Comparison of ENCODE assay signal across 23 cellular contexts in genomic region chr5:111478898-111479297, GRCh38. TPM values are rescaled to one million over a fixed set of nuclear protein-coding genes. Genes with fewer than 3 reads are reported as not detected.
A peak's percentile ranks its signal among the peaks of the same experiment; 100 is the strongest.
DNase-seq lines count a peak whose midpoint lies in the region; ATAC-seq and TF ChIP-seq lines count a peak whose summit lies in the region.
"Had no signal": no experiment of that assay in that cellular context is flagged by ENCODE, and none has a peak within 500 bp of the region (broad histone marks: within the 10 kb centered on the region; RNA-seq: fewer than 3 reads in every experiment).

No MANE protein-coding gene starts in this region.

- no peaks in the 10 kb centered on the region for H3K9me3 ChIP-seq in HEK293 (ENCODE audit: control insufficient read depth, insufficient read depth, low read depth, low read length)
- H3K9me3 ChIP-seq: BE2C, BLaER1 had no signal

- H3K4me1 ChIP-seq in HEK293 (ENCODE audit: control insufficient read depth, insufficient read depth, low read length): no peaks in the 10 kb centered on the region
- H3K4me1 ChIP-seq: BLaER1 had no signal

- H3K4me3 ChIP-seq in HEK293 (ENCODE audit: low read depth, low read length): no peak overlapping the region
- H3K4me3 ChIP-seq: BLaER1, GM12878 had no signal

- H3K27ac ChIP-seq in HEK293 (ENCODE audit: extremely low read depth, low read depth, low read length): no peak overlapping the region
- H3K27ac ChIP-seq: BLaER1 had no signal

- H3K4me3 Mint-ChIP-seq in activated naive CD4-positive, alpha-beta T cell treated with anti-CD3 and anti-CD28 coated beads, Interleukin-2, amount 50 U/mL, for 24 hours: no peak overlapping the region
- H3K4me3 Mint-ChIP-seq in stimulated activated naive CD8-positive, alpha-beta T cell treated with anti-CD3 and anti-CD28 coated beads, Interleukin-15, Interleukin-2, amounts not matched to agents 100 ng/mL and 50 ng/mL, for 24 hours: no peak overlapping the region
- H3K4me3 Mint-ChIP-seq: CD14-positive monocyte; CD4-positive, alpha-beta memory T cell; CD4-positive, CD25-positive, alpha-beta regulatory T cell; CD8-positive, alpha-beta memory T cell had no signal

- no peaks in the 10 kb centered on the region; a peak in 1 of 3 replicates for H3K36me3 ChIP-seq in HEK293 (ENCODE audit: control insufficient read depth in 2 of 2, insufficient read depth in 1 of 2, low read length in 2 of 2)
- H3K36me3 ChIP-seq: BLaER1 had no signal

- H3K27me3 Mint-ChIP-seq in activated naive CD4-positive, alpha-beta T cell treated with anti-CD3 and anti-CD28 coated beads, Interleukin-2, amount 50 U/mL, for 24 hours: no peaks in the 10 kb centered on the region
- no peaks in the 10 kb centered on the region for H3K27me3 Mint-ChIP-seq in stimulated activated naive CD8-positive, alpha-beta T cell treated with anti-CD3 and anti-CD28 coated beads, Interleukin-15, Interleukin-2, amounts not matched to agents 100 ng/mL and 50 ng/mL, for 24 hours
- H3K27me3 Mint-ChIP-seq: CD4-positive, alpha-beta memory T cell; CD4-positive, CD25-positive, alpha-beta regulatory T cell; CD8-positive, alpha-beta memory T cell had no signal

- H3K27ac Mint-ChIP-seq in activated naive CD4-positive, alpha-beta T cell treated with anti-CD3 and anti-CD28 coated beads, Interleukin-2, amount 50 U/mL, for 24 hours: peak overlapping the region; percentile 5
- peak overlapping the region in 1 of 2 donors; percentile 5 for H3K27ac Mint-ChIP-seq in activated naive CD4-positive, alpha-beta T cell treated with anti-CD3 and anti-CD28 coated beads, Interleukin-2, amount 50 U/mL, for 72 hours
- peak overlapping the region; percentile 1 for H3K27ac Mint-ChIP-seq in stimulated activated naive CD8-positive, alpha-beta T cell treated with anti-CD3 and anti-CD28 coated beads, Interleukin-15, Interleukin-2, amounts not matched to agents 100 ng/mL and 50 ng/mL, for 24 hours
- H3K27ac Mint-ChIP-seq: CD14-positive monocyte had no signal

- POLR2A ChIA-PET in HEK293 (lab: Yijun Ruan, JAX): no interaction called here

- no peak for ATAC-seq in activated naive CD4-positive, alpha-beta T cell treated with anti-CD3 and anti-CD28 coated beads, Interleukin-2, amount 50 U/mL, for 72 hours
- no peak for ATAC-seq in stimulated activated naive CD8-positive, alpha-beta T cell treated with anti-CD3 and anti-CD28 coated beads, Interleukin-15, Interleukin-2, amounts not matched to agents 100 U/mL and 50 U/mL, for 24 hours
- ATAC-seq in GM18870 (IDR thresholded peaks at IDR 0.05; ENCODE audit: unreplicated experiment): no peak
- ATAC-seq in left lobe of liver: no peak
- ATAC-seq: GM12878 had no signal

- CTCF ChIA-PET in HEK293 (lab: Yijun Ruan, JAX): interaction anchor here (0.6 to 2.2 kb wide), 5 partner anchors 15 to 323 kb away, joined by 3 to 15 read pairs (median 3); no protein-coding TSS in a partner anchor

- TF ChIP-seq CTCF in HEK293 (tag by site-specific recombination; IDR thresholded peaks at IDR 0.05): no peak

- intact Hi-C loops in posterior vena cava (cut with DNase I): no loop called here

- DNase-seq in activated naive CD4-positive, alpha-beta T cell treated with anti-CD3 and anti-CD28 coated beads, Interleukin-2, amount 50 U/mL, for 72 hours (ENCODE audit: low spot score in 2 of 2): no peak
- no peak for DNase-seq in stimulated activated naive CD8-positive, alpha-beta T cell treated with anti-CD3 and anti-CD28 coated beads, Interleukin-15, Interleukin-2, amounts not matched to agents 100 U/mL and 50 U/mL, for 24 hours
- DNase-seq in posterior vena cava (ENCODE audit: low spot score) (peak; percentile 40), left lobe of liver (ENCODE audit: low spot score) (no peak)
- DNase-seq: ACHN; BE2C; C1 segment of cervical spinal cord; CD4-positive, alpha-beta memory T cell; CD4-positive, CD25-positive, alpha-beta regulatory T cell; CD8-positive, alpha-beta memory T cell; DMS 273 treated with DMSO at 0.1 percent for 48 hours; DMS153; DMS79; DND-41; EL; GDM1 had no signal

- H3K4me1 Mint-ChIP-seq in activated naive CD4-positive, alpha-beta T cell treated with anti-CD3 and anti-CD28 coated beads, Interleukin-2, amount 50 U/mL, for 24 hours: no peaks in the 10 kb centered on the region
- H3K4me1 Mint-ChIP-seq in stimulated activated naive CD8-positive, alpha-beta T cell treated with anti-CD3 and anti-CD28 coated beads, Interleukin-15, Interleukin-2, amounts not matched to agents 100 ng/mL and 50 ng/mL, for 24 hours (ENCODE audit: low read depth): no peaks in the 10 kb centered on the region
- H3K4me1 Mint-ChIP-seq: CD14-positive monocyte had no signal

- peaks cover 11% of the 10 kb centered on the region for H3K36me3 Mint-ChIP-seq in activated naive CD4-positive, alpha-beta T cell treated with anti-CD3 and anti-CD28 coated beads, Interleukin-2, amount 50 U/mL, for 24 hours
- H3K36me3 Mint-ChIP-seq in activated naive CD4-positive, alpha-beta T cell treated with anti-CD3 and anti-CD28 coated beads, Interleukin-2, amount 50 U/mL, for 72 hours: peaks cover 4% of the 10 kb centered on the region in 2 donors
- peaks cover 17% of the 10 kb centered on the region for H3K36me3 Mint-ChIP-seq in stimulated activated naive CD8-positive, alpha-beta T cell treated with anti-CD3 and anti-CD28 coated beads, Interleukin-15, Interleukin-2, amounts not matched to agents 100 ng/mL and 50 ng/mL, for 24 hours (ENCODE audit: low read depth)
- H3K36me3 Mint-ChIP-seq: CD14-positive monocyte had no signal

- no peaks in the 10 kb centered on the region for H3K9me3 Mint-ChIP-seq in activated naive CD4-positive, alpha-beta T cell treated with anti-CD3 and anti-CD28 coated beads, Interleukin-2, amount 50 U/mL, for 24 hours
- H3K9me3 Mint-ChIP-seq in activated naive CD4-positive, alpha-beta T cell treated with anti-CD3 and anti-CD28 coated beads, Interleukin-2, amount 50 U/mL, for 72 hours: no peaks in the 10 kb centered on the region
- no peaks in the 10 kb centered on the region for H3K9me3 Mint-ChIP-seq in stimulated activated naive CD8-positive, alpha-beta T cell treated with anti-CD3 and anti-CD28 coated beads, Interleukin-15, Interleukin-2, amounts not matched to agents 100 ng/mL and 50 ng/mL, for 24 hours
- H3K9me3 Mint-ChIP-seq: CD14-positive monocyte; CD4-positive, alpha-beta memory T cell; CD8-positive, alpha-beta memory T cell had no signal

TF ChIP-seq in HEK293, 187 proteins besides CTCF, POLR2A, EP300 and RAD21:
- TF ChIP-seq ZNF777 (tag by site-specific recombination; IDR thresholded peaks at IDR 0.05; ENCODE audit: borderline replicate concordance) (no peak), GFI1B (tag by site-specific recombination; IDR thresholded peaks at IDR 0.05) (no peak), IKZF3 (tag by site-specific recombination; IDR thresholded peaks at IDR 0.05) (no peak), ZNF121 (tag by site-specific recombination; IDR thresholded peaks at IDR 0.05) (peak; percentile 65; the same call in 1 of the 2 replicates)

RNA-seq across cellular contexts. Expression of gene STARD4, which starts 33.4 kb away (rescaled TPM):
- 100 to 1,000 TPM in 1 of 2 donors, 10 to 100 TPM in 1; 43.0 to 108 TPM for total RNA-seq in activated naive CD4-positive, alpha-beta T cell treated with anti-CD3 and anti-CD28 coated beads, Interleukin-2, amount 50 U/mL, for 72 hours
- total RNA-seq in posterior vena cava (10 to 100 TPM; 18.0 to 21.9 TPM), left lobe of liver (8.2 TPM)
